Comparison of ENCODE assay signal across 3 cellular contexts in the genomic region with DNA sequence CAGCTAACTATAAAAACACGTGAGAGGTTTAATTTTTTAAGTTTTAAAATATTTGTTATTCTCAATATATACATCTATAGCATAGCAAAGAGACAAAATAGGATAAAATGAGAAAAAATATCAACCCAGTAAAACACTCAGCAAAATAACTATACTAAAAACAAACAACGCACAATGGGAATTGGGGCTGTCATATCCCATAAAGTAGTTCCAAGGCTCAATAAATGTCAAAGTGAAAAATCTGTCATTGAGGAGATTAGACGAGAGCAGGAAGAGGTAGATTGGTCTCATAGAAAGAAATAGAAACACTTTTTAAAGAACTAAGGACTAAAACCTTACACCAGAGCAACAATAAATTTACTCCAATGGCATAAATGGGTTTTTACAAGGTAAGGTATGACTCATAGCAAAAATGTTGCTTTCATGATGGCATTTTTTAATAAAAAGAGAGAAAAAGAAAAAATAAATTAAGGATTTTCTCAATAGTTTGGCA.
TF ChIP-seq lines count a peak whose summit lies in the region.

No MANE protein-coding gene starts in this region.

TF ChIP-seq in HEK293T, 16 proteins besides CTCF, POLR2A, EP300 and RAD21 (continued from another document):
- TF ChIP-seq BHLHE40 (IDR thresholded peaks at IDR 0.05; ENCODE audit: borderline replicate concordance), result no peak
- no peak for TF ChIP-seq FOXA1 (IDR thresholded peaks at IDR 0.05)
- TF ChIP-seq SUZ12 (IDR thresholded peaks at IDR 0.05), result no peak
- no peak for TF ChIP-seq SP1 (IDR thresholded peaks at IDR 0.05)

TF ChIP-seq in neural cell, 6 proteins besides CTCF, POLR2A, EP300 and RAD21:
- TF ChIP-seq, protein P1, sequence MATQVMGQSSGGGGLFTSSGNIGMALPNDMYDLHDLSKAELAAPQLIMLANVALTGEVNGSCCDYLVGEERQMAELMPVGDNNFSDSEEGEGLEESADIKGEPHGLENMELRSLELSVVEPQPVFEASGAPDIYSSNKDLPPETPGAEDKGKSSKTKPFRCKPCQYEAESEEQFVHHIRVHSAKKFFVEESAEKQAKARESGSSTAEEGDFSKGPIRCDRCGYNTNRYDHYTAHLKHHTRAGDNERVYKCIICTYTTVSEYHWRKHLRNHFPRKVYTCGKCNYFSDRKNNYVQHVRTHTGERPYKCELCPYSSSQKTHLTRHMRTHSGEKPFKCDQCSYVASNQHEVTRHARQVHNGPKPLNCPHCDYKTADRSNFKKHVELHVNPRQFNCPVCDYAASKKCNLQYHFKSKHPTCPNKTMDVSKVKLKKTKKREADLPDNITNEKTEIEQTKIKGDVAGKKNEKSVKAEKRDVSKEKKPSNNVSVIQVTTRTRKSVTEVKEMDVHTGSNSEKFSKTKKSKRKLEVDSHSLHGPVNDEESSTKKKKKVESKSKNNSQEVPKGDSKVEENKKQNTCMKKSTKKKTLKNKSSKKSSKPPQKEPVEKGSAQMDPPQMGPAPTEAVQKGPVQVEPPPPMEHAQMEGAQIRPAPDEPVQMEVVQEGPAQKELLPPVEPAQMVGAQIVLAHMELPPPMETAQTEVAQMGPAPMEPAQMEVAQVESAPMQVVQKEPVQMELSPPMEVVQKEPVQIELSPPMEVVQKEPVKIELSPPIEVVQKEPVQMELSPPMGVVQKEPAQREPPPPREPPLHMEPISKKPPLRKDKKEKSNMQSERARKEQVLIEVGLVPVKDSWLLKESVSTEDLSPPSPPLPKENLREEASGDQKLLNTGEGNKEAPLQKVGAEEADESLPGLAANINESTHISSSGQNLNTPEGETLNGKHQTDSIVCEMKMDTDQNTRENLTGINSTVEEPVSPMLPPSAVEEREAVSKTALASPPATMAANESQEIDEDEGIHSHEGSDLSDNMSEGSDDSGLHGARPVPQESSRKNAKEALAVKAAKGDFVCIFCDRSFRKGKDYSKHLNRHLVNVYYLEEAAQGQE (IDR thresholded peaks at IDR 0.05; ENCODE audit: borderline replicate concordance), result peak; percentile 26
- TF ChIP-seq SMC3 (conservative IDR thresholded peaks at IDR 0.05; ENCODE audit: poor library complexity), result no peak

TF ChIP-seq in SK-N-SH treated with all-trans-retinoic acid at 6 μM for 48 hours, 23 proteins besides CTCF, POLR2A, EP300 and RAD21 (continued from another document):
- TF ChIP-seq, protein P2, sequence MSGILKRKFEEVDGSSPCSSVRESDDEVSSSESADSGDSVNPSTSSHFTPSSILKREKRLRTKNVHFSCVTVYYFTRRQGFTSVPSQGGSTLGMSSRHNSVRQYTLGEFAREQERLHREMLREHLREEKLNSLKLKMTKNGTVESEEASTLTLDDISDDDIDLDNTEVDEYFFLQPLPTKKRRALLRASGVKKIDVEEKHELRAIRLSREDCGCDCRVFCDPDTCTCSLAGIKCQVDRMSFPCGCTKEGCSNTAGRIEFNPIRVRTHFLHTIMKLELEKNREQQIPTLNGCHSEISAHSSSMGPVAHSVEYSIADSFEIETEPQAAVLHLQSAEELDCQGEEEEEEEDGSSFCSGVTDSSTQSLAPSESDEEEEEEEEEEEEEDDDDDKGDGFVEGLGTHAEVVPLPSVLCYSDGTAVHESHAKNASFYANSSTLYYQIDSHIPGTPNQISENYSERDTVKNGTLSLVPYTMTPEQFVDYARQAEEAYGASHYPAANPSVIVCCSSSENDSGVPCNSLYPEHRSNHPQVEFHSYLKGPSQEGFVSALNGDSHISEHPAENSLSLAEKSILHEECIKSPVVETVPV (CRISPR knock-in tag; IDR thresholded peaks at IDR 0.05), result no peak
- TF ChIP-seq RARB (CRISPR knock-in tag; IDR thresholded peaks at IDR 0.05) (no peak), ISL1 (CRISPR knock-in tag; IDR thresholded peaks at IDR 0.05) (no peak), ZFP3 (CRISPR knock-in tag; IDR thresholded peaks at IDR 0.05) (no peak)
- TF ChIP-seq, protein P3, sequence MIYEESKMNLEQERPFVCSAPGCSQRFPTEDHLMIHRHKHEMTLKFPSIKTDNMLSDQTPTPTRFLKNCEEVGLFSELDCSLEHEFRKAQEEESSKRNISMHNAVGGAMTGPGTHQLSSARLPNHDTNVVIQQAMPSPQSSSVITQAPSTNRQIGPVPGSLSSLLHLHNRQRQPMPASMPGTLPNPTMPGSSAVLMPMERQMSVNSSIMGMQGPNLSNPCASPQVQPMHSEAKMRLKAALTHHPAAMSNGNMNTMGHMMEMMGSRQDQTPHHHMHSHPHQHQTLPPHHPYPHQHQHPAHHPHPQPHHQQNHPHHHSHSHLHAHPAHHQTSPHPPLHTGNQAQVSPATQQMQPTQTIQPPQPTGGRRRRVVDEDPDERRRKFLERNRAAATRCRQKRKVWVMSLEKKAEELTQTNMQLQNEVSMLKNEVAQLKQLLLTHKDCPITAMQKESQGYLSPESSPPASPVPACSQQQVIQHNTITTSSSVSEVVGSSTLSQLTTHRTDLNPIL (CRISPR knock-in tag; IDR thresholded peaks at IDR 0.05; ENCODE audit: low read depth), result no peak
- TF ChIP-seq, protein P4, sequence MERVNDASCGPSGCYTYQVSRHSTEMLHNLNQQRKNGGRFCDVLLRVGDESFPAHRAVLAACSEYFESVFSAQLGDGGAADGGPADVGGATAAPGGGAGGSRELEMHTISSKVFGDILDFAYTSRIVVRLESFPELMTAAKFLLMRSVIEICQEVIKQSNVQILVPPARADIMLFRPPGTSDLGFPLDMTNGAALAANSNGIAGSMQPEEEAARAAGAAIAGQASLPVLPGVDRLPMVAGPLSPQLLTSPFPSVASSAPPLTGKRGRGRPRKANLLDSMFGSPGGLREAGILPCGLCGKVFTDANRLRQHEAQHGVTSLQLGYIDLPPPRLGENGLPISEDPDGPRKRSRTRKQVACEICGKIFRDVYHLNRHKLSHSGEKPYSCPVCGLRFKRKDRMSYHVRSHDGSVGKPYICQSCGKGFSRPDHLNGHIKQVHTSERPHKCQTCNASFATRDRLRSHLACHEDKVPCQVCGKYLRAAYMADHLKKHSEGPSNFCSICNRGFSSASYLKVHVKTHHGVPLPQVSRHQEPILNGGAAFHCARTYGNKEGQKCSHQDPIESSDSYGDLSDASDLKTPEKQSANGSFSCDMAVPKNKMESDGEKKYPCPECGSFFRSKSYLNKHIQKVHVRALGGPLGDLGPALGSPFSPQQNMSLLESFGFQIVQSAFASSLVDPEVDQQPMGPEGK (CRISPR knock-in tag; IDR thresholded peaks at IDR 0.05; ENCODE audit: borderline replicate concordance), result no peak
